In genomic region chr10:133359554-133359971, GRCh38 we compare ENCODE assay signal across 1 cellular context.
TF ChIP-seq lines count a peak whose summit lies in the region.

No MANE protein-coding gene starts in this region.

TF ChIP-seq in GM12878, 131 proteins besides CTCF, POLR2A, EP300 and RAD21:
- TF ChIP-seq GATAD2B (conservative IDR thresholded peaks at IDR 0.05; ENCODE audit: low read depth) (no peak), NR2F1 (conservative IDR thresholded peaks at IDR 0.05) (peak; percentile 80), PKNOX1 (IDR thresholded peaks at IDR 0.05) (no peak)
TF ChIP-seq in GM12878: peak in this region for 1.
